ENCODE assay signal across 13 cellular contexts in genomic region chr1:43121251-43121650, GRCh38. TPM values are rescaled to one million over a fixed set of nuclear protein-coding genes. Genes with fewer than 3 reads are reported as not detected.
DNase-seq lines count a peak whose midpoint lies in the region; ATAC-seq and TF ChIP-seq lines count a peak whose summit lies in the region.
"Had no signal": no experiment of that assay in that cellular context is flagged by ENCODE, and none has a peak within 500 bp of the region (broad histone marks: within the 10 kb centered on the region; RNA-seq: fewer than 3 reads in every experiment).

No MANE protein-coding gene starts in this region.

- H3K36me3 ChIP-seq in ectodermal cell (ENCODE audit: control insufficient read depth, insufficient read depth, low read length): no peaks in the 10 kb centered on the region
- H3K36me3 ChIP-seq in neural progenitor cell: no peaks in the 10 kb centered on the region

- H2AFZ ChIP-seq in neural progenitor cell (replicated peaks): no peak overlapping the region

- H3K4me2 ChIP-seq in neural progenitor cell: peak overlapping the region; percentile 79

- H3K4me3 ChIP-seq in ectodermal cell (ENCODE audit: insufficient read depth, low read depth, low read length): peak overlapping the region; percentile 28
- peak overlapping the region; percentile 54 for H3K4me3 ChIP-seq in neural progenitor cell

- H3K27ac ChIP-seq in ectodermal cell (ENCODE audit: insufficient read depth, low read depth, low read length, poor library complexity, severe bottlenecking) (no peak overlapping the region), neural progenitor cell (no peak overlapping the region), substantia nigra (ENCODE audit: low read depth, low read length, poor library complexity, severe bottlenecking) (no peak overlapping the region)

- no peaks in the 10 kb centered on the region for H3K9me3 ChIP-seq in ectodermal cell (ENCODE audit: control insufficient read depth, low read length)
- no peaks in the 10 kb centered on the region for H3K9me3 ChIP-seq in neural progenitor cell (ENCODE audit: low read depth)

- H3K27me3 ChIP-seq in ectodermal cell (ENCODE audit: control insufficient read depth, insufficient read depth, low read length, poor library complexity, severe bottlenecking): no peaks in the 10 kb centered on the region
- no peaks in the 10 kb centered on the region for H3K27me3 ChIP-seq in neural progenitor cell

- peaks cover 10% of the 10 kb centered on the region for H3K4me1 Mint-ChIP-seq in neural progenitor cell
- H3K4me1 Mint-ChIP-seq in CD14-positive monocyte: no peaks in the 10 kb centered on the region

- ATAC-seq in GM21423 (IDR thresholded peaks at IDR 0.05; ENCODE audit: unreplicated experiment): no peak
- no peak for ATAC-seq in HG02884 (IDR thresholded peaks at IDR 0.05; ENCODE audit: unreplicated experiment)
- ATAC-seq: right cardiac atrium had no signal

- no peak for TF ChIP-seq CTCF in neural progenitor cell (IDR thresholded peaks at IDR 0.05)
- TF ChIP-seq CTCF in CD14-positive monocyte (IDR thresholded peaks at IDR 0.05): no peak

- no peak overlapping the region for H3K27ac Mint-ChIP-seq in neural progenitor cell
- peak overlapping the region in 1 of 7 donors; percentile 8 for H3K27ac Mint-ChIP-seq in CD14-positive monocyte

- H3K9me3 Mint-ChIP-seq in neural progenitor cell: peaks cover 3% of the 10 kb centered on the region
- H3K9me3 Mint-ChIP-seq in CD14-positive monocyte: peaks cover 0 to 10% (median 5%) of the 10 kb centered on the region in 7 donors

- WGBS in ectodermal cell, 2 experiments: 80 to 86% methylated on average over 3 of the region's 3 CpGs

- intact Hi-C loops in CD14-positive monocyte (cut with micrococcal nuclease): no loop called here

- peaks cover 60% of the 10 kb centered on the region for H3K79me2 ChIP-seq in neural progenitor cell (ENCODE audit: low read depth)

- peaks cover 19% of the 10 kb centered on the region for H3F3A ChIP-seq in neural progenitor cell (ENCODE audit: low read depth)

- H3K9ac ChIP-seq in neural progenitor cell: no peak overlapping the region

- H3K4me1 ChIP-seq in ectodermal cell (ENCODE audit: control insufficient read depth, insufficient read depth, low read length) (no peaks in the 10 kb centered on the region), neural progenitor cell (peaks cover 12% of the 10 kb centered on the region)

- no peaks in the 10 kb centered on the region for H3K27me3 Mint-ChIP-seq in neural progenitor cell (ENCODE audit: insufficient read depth, low read depth)
- peaks cover under 1 to 8% (median 7%) of the 10 kb centered on the region in 3 donors for H3K27me3 Mint-ChIP-seq in CD14-positive monocyte (ENCODE audit: low read depth in 3 of 3)

- peaks cover 2% of the 10 kb centered on the region for H3K36me3 Mint-ChIP-seq in neural progenitor cell
- H3K36me3 Mint-ChIP-seq in CD14-positive monocyte: no peaks in the 10 kb centered on the region

- H4K20me1 ChIP-seq in neural progenitor cell (ENCODE audit: low read depth): no peaks in the 10 kb centered on the region

- DNase-seq in ELF-1 (ENCODE audit: low read depth, low spot score) (peak; percentile 59), NCI-H2227 treated with DMSO at 0.1 percent for 48 hours (lab: John Stamatoyannopoulos, UW) (peak; percentile 36), neural progenitor cell (ENCODE audit: low spot score) (no peak), substantia nigra (lab: John Stamatoyannopoulos, UW) (no peak), CD14-positive monocyte (ENCODE audit: low spot score) (no peak)
- DNase-seq: activated gamma-delta T cell treated with Interleukin-2 at 50 U/mL for 16 hours; C1 segment of cervical spinal cord; caudate nucleus; NK-92 treated with Interleukin-12 subunit alpha and Interleukin-12 subunit beta, amount 100 ng/mL, for 24 hours; right cardiac atrium had no signal

- H3K4me3 Mint-ChIP-seq in neural progenitor cell (peak overlapping the region; percentile 83), CD14-positive monocyte (no peak overlapping the region)

RNA-seq across cellular contexts. Expression of gene EBNA1BP2, which starts 50.8 kb away (rescaled TPM):
- polyA plus RNA-seq in ectodermal cell (2013, experiment 1 of 4): 72.6 TPM
- polyA plus RNA-seq in ectodermal cell (2013, experiment 2 of 4): 65.3 TPM
- polyA plus RNA-seq in ectodermal cell (2013, experiment 3 of 4): 65.6 TPM
- polyA plus RNA-seq in ectodermal cell (2013, experiment 4 of 4): 68.2 TPM
- 43.2 and 71.6 TPM in 2 replicates for total RNA-seq in neural progenitor cell (ENCODE audit: low replicate concordance)
- 10 to 100 TPM; 30.9 to 37.2 TPM for polyA plus RNA-seq in CD14-positive monocyte

RNA-seq across cellular contexts. Expression of gene CFAP57, which starts 50.9 kb away (rescaled TPM):
- 2.0 TPM for polyA plus RNA-seq in ectodermal cell (2013, experiment 1 of 4)
- 1.8 TPM for polyA plus RNA-seq in ectodermal cell (2013, experiment 2 of 4)
- 1.2 TPM for polyA plus RNA-seq in ectodermal cell (2013, experiment 3 of 4)
- polyA plus RNA-seq in ectodermal cell (2013, experiment 4 of 4): 2.0 TPM
- 0.40 and 0.97 TPM in 2 replicates for total RNA-seq in neural progenitor cell (ENCODE audit: low replicate concordance)
- polyA plus RNA-seq in CD14-positive monocyte: under 1 TPM in 1 of 2 donors, not detected in 1; 0.05 TPM

Comparison
In these comparisons a context has a peak if more than half of its experiments do, and no peak if none do; other contexts are left out.
1. DNase-seq: peak in ELF-1 (single experiment) and NCI-H2227 treated with DMSO at 0.1 percent for 48 hours (single experiment); none in neural progenitor cell (single experiment), substantia nigra (0 of 49) and CD14-positive monocyte (single experiment).